Comparison of ENCODE assay signal across 1 cellular context in genomic region chr19:53598361-53598760, GRCh38.
TF ChIP-seq lines count a peak whose summit lies in the region.

No MANE protein-coding gene starts in this region.

TF ChIP-seq in H1, 55 proteins besides CTCF, POLR2A, EP300 and RAD21:
- TF ChIP-seq POU5F1 (IDR thresholded peaks at IDR 0.05; ENCODE audit: low read depth, low read length) (no peak), ASH2L (IDR thresholded peaks at IDR 0.05; ENCODE audit: low read length) (no peak), CBX8 (IDR thresholded peaks at IDR 0.05; ENCODE audit: borderline replicate concordance, low read depth, low read length) (no peak), NANOG (IDR thresholded peaks at IDR 0.05; ENCODE audit: insufficient read depth, low read depth, low read length, poor library complexity, severe bottlenecking) (no peak), CHD7 (IDR thresholded peaks at IDR 0.05; ENCODE audit: insufficient replicate concordance, low read length) (no peak), TAF1 (IDR thresholded peaks at IDR 0.05; ENCODE audit: low read depth, low read length) (no peak), MAFK (IDR thresholded peaks at IDR 0.05; ENCODE audit: low read depth, low read length) (no peak), GABPA (IDR thresholded peaks at IDR 0.05; ENCODE audit: borderline replicate concordance, insufficient read depth, low read length) (no peak)
TF ChIP-seq in H1: peak in this region for 0.
